20 cellular contexts compared by ENCODE assay signal in genomic region chr2:220296174-220296573, GRCh38.
DNase-seq lines count a peak whose midpoint lies in the region; ATAC-seq and TF ChIP-seq lines count a peak whose summit lies in the region.
"Had no signal": no experiment of that assay in that cellular context is flagged by ENCODE, and none has a peak within 500 bp of the region (broad histone marks: within the 10 kb centered on the region; RNA-seq: fewer than 3 reads in every experiment).

No MANE protein-coding gene starts in this region.

- TF ChIP-seq CTCF in HCT116 (IDR thresholded peaks at IDR 0.05 in 2 of 3, conservative IDR thresholded peaks at IDR 0.05 in 1 of 3; ENCODE audit: borderline replicate concordance in 1 of 3, insufficient read depth in 1 of 3, low read depth in 2 of 3, low read length in 2 of 3) (no peak), VCaP (conservative IDR thresholded peaks at IDR 0.05) (peak; percentile 24; the same call in 1 of the 2 replicates), neural cell (IDR thresholded peaks at IDR 0.05; ENCODE audit: poor library complexity, severe bottlenecking) (peak; percentile 78)

- H3K9me2 ChIP-seq in HCT116 (ENCODE audit: insufficient read depth) (no peaks in the 10 kb centered on the region), neural cell (ENCODE audit: insufficient read depth, low read length) (no peaks in the 10 kb centered on the region)

- H3K4me2 ChIP-seq in HCT116 (ENCODE audit: low read length) (no peak overlapping the region), neural cell (ENCODE audit: low read length) (no peak overlapping the region)
- H3K4me2 ChIP-seq: hepatocyte had no signal

- H3K27ac ChIP-seq in HCT116 (ENCODE audit: low read depth, low read length), result no peak overlapping the region
- H3K27ac ChIP-seq in VCaP, result no peak overlapping the region
- H3K27ac ChIP-seq in neural cell (ENCODE audit: low read length), result peak overlapping the region; percentile 14
- H3K27ac ChIP-seq: coronary artery, hepatocyte, HL-60, sigmoid colon had no signal

- TF ChIP-seq RAD21 in HCT116 (IDR thresholded peaks at IDR 0.05; ENCODE audit: low read depth) (peak; percentile 13; the same call in 1 of the 2 replicates), neural cell (conservative IDR thresholded peaks at IDR 0.05) (peak; percentile 79)

- H2AFZ ChIP-seq in HCT116 (ENCODE audit: low read depth, low read length, poor library complexity, severe bottlenecking) (no peak overlapping the region), neural cell (ENCODE audit: low read depth, low read length) (no peak overlapping the region)
- H2AFZ ChIP-seq: hepatocyte had no signal

- DNase-seq in NCI-H1417 (lab: John Stamatoyannopoulos, UW) (peak in 2 of 3 experiments; percentile 28 to 37), NCI-H1417 treated with DMSO at 0.1 percent for 48 hours (lab: John Stamatoyannopoulos, UW) (no peak), HCT116 (ENCODE audit: low read depth, low spot score) (no peak), germinal center (ENCODE audit: low spot score) (no peak)
- no peak for DNase-seq in stimulated activated naive CD4-positive, alpha-beta T cell treated with Interleukin-2 at 50 U/mL for 16 hours (lab: John Stamatoyannopoulos, UW)
- DNase-seq: activated CD4-positive, alpha-beta T cell treated with anti-CD3 and anti-CD28 coated beads, Interleukin-2, amount 50 U/mL, for 48 hours; amniotic stem cell; Caco-2; left colon; NCI-H524; Right ventricle myocardium superior; sigmoid colon; stimulated activated naive CD4-positive, alpha-beta T cell had no signal

- no TSS peak for BruUV-seq in HCT116 (replicated peaks; lab: Mats Ljungman, UMichigan)

- H3K9me3 ChIP-seq in HCT116 (ENCODE audit: control insufficient read depth in 1 of 2, insufficient read depth in 1 of 2, low read depth in 1 of 2, low read length in 2 of 2) (no peaks in the 10 kb centered on the region), neural cell (ENCODE audit: low read length) (no peaks in the 10 kb centered on the region)

- H3K9ac ChIP-seq in HCT116 (ENCODE audit: low read length) (no peak overlapping the region), neural cell (ENCODE audit: low read length) (no peak overlapping the region)

- H3K4me3 ChIP-seq in HCT116 (replicated peaks in 1 of 2; ENCODE audit: low read depth in 1 of 2, low read length in 2 of 2) (no peak overlapping the region), neural cell (ENCODE audit: low read length) (peak overlapping the region; percentile 36)
- H3K4me3 ChIP-seq: coronary artery, hepatocyte, sigmoid colon had no signal

- RAD21 ChIA-PET in HCT116 (lab: Charles Lee; ENCODE audit: low non-redundant PET in 1 of 2, low total read pairs in 2 of 2, uncharacterized antibody in 2 of 2, unreplicated experiment in 2 of 2), result no interaction called here

- H3K4me1 ChIP-seq in HCT116 (ENCODE audit: control insufficient read depth in 1 of 2, insufficient read depth in 2 of 2, low read length in 2 of 2), result no peaks in the 10 kb centered on the region
- H3K4me1 ChIP-seq: Caco-2, sigmoid colon had no signal

- CTCF ChIA-PET in HCT116 (lab: Charles Lee), result no interaction called here

- TF ChIP-seq EP300 in neural cell (conservative IDR thresholded peaks at IDR 0.05; ENCODE audit: poor library complexity, severe bottlenecking), result peak; percentile 98

- H3K36me3 ChIP-seq in HCT116 (ENCODE audit: control insufficient read depth in 1 of 2, insufficient read depth in 2 of 2, low read length in 2 of 2) (no peaks in the 10 kb centered on the region), neural cell (ENCODE audit: insufficient read depth, low read length) (no peaks in the 10 kb centered on the region)
- H3K36me3 ChIP-seq: sigmoid colon had no signal

- H4K20me1 ChIP-seq in HCT116 (ENCODE audit: insufficient read depth), result no peaks in the 10 kb centered on the region
- H4K20me1 ChIP-seq in neural cell (ENCODE audit: insufficient read depth), result no peaks in the 10 kb centered on the region

- peaks cover 5% of the 10 kb centered on the region for H3F3A ChIP-seq in neural cell (ENCODE audit: insufficient read depth, low read length, poor library complexity, severe bottlenecking)

- H3K27me3 ChIP-seq in HCT116 (ENCODE audit: insufficient read depth, low read length) (no peaks in the 10 kb centered on the region), neural cell (ENCODE audit: insufficient read depth, low read depth, low read length) (no peaks in the 10 kb centered on the region)
- H3K27me3 ChIP-seq: sigmoid colon had no signal

- POLR2A ChIA-PET in HCT116 (lab: Charles Lee), result no interaction called here

- intact Hi-C loops in HCT116 (cut with micrococcal nuclease), result no loop called here

- H3K79me2 ChIP-seq in HCT116 (ENCODE audit: insufficient read depth, low read length) (no peaks in the 10 kb centered on the region), neural cell (replicated peaks; ENCODE audit: insufficient read depth, low read length) (no peaks in the 10 kb centered on the region)
- H3K79me2 ChIP-seq: hepatocyte had no signal

- no peak for TF ChIP-seq POLR2A in HCT116 (IDR thresholded peaks at IDR 0.05; ENCODE audit: borderline replicate concordance, extremely low read depth, insufficient read depth, insufficient read length)

- no peak for ATAC-seq in HCT116
- no peak for ATAC-seq in GM18870 (IDR thresholded peaks at IDR 0.05; ENCODE audit: unreplicated experiment)
- ATAC-seq: esophagus mucosa, left colon had no signal

TF ChIP-seq in HCT116, 20 proteins besides CTCF, POLR2A, EP300 and RAD21 (continues in another document):
- TF ChIP-seq ELF1 (IDR thresholded peaks at IDR 0.05; ENCODE audit: borderline replicate concordance, low read depth) (no peak), FOSL1 (IDR thresholded peaks at IDR 0.05; ENCODE audit: low read depth) (no peak), SIN3A (IDR thresholded peaks at IDR 0.05; ENCODE audit: low read depth) (no peak), SP1 (IDR thresholded peaks at IDR 0.05; ENCODE audit: low read depth) (no peak), CEBPB (IDR thresholded peaks at IDR 0.05; ENCODE audit: low read depth) (no peak), ATF3 (IDR thresholded peaks at IDR 0.05) (no peak), MAX (IDR thresholded peaks at IDR 0.05) (no peak), CBX3 (IDR thresholded peaks at IDR 0.05; ENCODE audit: low read depth) (no peak), SRF (IDR thresholded peaks at IDR 0.05; ENCODE audit: low read depth) (no peak), ZBTB33 (IDR thresholded peaks at IDR 0.05; ENCODE audit: extremely low read depth, insufficient replicate concordance, low read length) (no peak)

TF ChIP-seq in neural cell, 6 proteins besides CTCF, POLR2A, EP300 and RAD21:
- TF ChIP-seq TAF1 (IDR thresholded peaks at IDR 0.05; ENCODE audit: low read depth) (no peak), SMC3 (conservative IDR thresholded peaks at IDR 0.05; ENCODE audit: poor library complexity) (peak; percentile 86), EZH2 (IDR thresholded peaks at IDR 0.05; ENCODE audit: borderline replicate concordance, insufficient read depth, low read length, poor library complexity, severe bottlenecking) (no peak), REST (IDR thresholded peaks at IDR 0.05; ENCODE audit: borderline replicate concordance) (no peak), MXI1 (conservative IDR thresholded peaks at IDR 0.05; ENCODE audit: poor library complexity, severe bottlenecking) (peak; percentile 36), POLR2AphosphoS5 (IDR thresholded peaks at IDR 0.05) (peak; percentile 92)

Comparison
In these comparisons a context has a peak if more than half of its experiments do, and no peak if none do; other contexts are left out.
1. DNase-seq: peak in NCI-H1417 (2 of 3); none in NCI-H1417 treated with DMSO at 0.1 percent for 48 hours (single experiment), HCT116 (single experiment), germinal center (single experiment) and stimulated activated naive CD4-positive, alpha-beta T cell treated with Interleukin-2 at 50 U/mL for 16 hours (single experiment).
2. CTCF ChIP-seq: peak in VCaP (single experiment) and neural cell (single experiment); none in HCT116 (0 of 3).